In the genomic region with DNA sequence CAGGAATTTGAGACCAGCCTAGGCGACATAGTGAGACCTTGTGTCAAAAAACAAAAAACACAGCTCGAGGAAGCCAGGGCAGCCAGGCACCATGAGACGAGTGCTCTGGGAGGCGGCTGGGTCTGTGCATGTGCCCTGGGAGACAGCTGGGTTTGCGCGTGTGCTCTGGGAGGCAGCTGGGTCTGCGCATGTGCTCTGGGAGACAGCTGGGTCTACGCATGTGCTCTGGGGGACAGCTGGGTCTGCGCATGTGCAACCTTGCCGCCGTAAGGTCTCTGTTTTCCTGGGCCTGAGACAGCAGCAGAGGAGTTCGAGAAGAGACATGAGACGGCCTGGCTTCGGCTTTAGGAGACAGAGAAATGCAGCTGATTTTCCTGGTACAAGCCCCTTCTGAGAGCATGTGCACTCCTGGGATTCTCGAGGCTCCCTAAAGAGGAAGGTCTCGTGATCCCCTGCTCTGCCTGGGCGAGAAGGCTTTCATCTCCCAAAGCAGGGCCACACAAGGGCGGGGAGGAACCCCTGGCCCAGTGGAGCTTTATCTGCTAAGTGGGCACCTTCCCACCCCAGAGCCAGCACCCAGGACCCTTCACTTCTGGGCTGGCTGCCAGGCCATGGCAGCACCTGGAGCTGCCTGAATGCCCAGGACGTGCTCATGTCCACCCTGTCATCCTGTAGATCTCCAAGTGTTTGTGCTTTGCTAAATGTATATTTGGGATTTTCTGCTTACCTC, we compare ENCODE assay signal across 17 cellular contexts. TPM values are rescaled to one million over a fixed set of nuclear protein-coding genes. Genes with fewer than 3 reads are reported as not detected.
A peak's percentile ranks its signal among the peaks of the same experiment; 100 is the strongest.
DNase-seq lines count a peak whose midpoint lies in the region; ATAC-seq and TF ChIP-seq lines count a peak whose summit lies in the region.
"Had no signal": no experiment of that assay in that cellular context is flagged by ENCODE, and none has a peak within 500 bp of the region (broad histone marks: within the 10 kb centered on the region; RNA-seq: fewer than 3 reads in every experiment).

No MANE protein-coding gene starts in this region.

- H3K4me3 Mint-ChIP-seq in T-helper 17 cell, result no peak overlapping the region
- H3K4me3 Mint-ChIP-seq in nephron, result peak overlapping the region in 2 of 3 experiments; percentile 40 to 69
- no peak overlapping the region for H3K4me3 Mint-ChIP-seq in CD8-positive, alpha-beta T cell
- H3K4me3 Mint-ChIP-seq: activated naive CD8-positive, alpha-beta T cell treated with anti-CD3 and anti-CD28 coated beads, Interleukin-2, amount 50 U/mL, for 24 hours; CD4-positive, alpha-beta T cell; memory B cell had no signal

- H3K27me3 Mint-ChIP-seq in T-helper 17 cell (peaks cover 89% of the 10 kb centered on the region), nephron (ENCODE audit: low read depth) (peaks cover 33% of the 10 kb centered on the region)
- H3K27me3 Mint-ChIP-seq in CD8-positive, alpha-beta T cell (ENCODE audit: low read depth), result peaks cover 40% of the 10 kb centered on the region

- intact Hi-C loops in CD8-positive, alpha-beta T cell (cut with DNase I, micrococcal nuclease), result no loop called here

- no peak for TF ChIP-seq CTCF in nephron (IDR thresholded peaks at IDR 0.05; ENCODE audit: unreplicated experiment in 3 of 3)
- no peak for TF ChIP-seq CTCF in CD8-positive, alpha-beta T cell (IDR thresholded peaks at IDR 0.05)

- no peaks in the 10 kb centered on the region for H3K9me3 ChIP-seq in T-helper 17 cell (ENCODE audit: control insufficient read depth, low read length, poor library complexity, severe bottlenecking)
- H3K9me3 ChIP-seq in CD8-positive, alpha-beta T cell (ENCODE audit: low read length), result no peaks in the 10 kb centered on the region
- H3K9me3 ChIP-seq: MG63, prostate gland had no signal

- H3K4me1 Mint-ChIP-seq in T-helper 17 cell (peaks cover 7% of the 10 kb centered on the region), nephron (peaks cover 43% of the 10 kb centered on the region)
- no peaks in the 10 kb centered on the region for H3K4me1 Mint-ChIP-seq in CD8-positive, alpha-beta T cell (ENCODE audit: low read depth)
- H3K4me1 Mint-ChIP-seq: activated naive CD8-positive, alpha-beta T cell treated with anti-CD3 and anti-CD28 coated beads, Interleukin-2, amount 50 U/mL, for 24 hours; memory B cell had no signal

- H3K36me3 Mint-ChIP-seq in T-helper 17 cell (ENCODE audit: low read depth) (peaks cover 3% of the 10 kb centered on the region), nephron (ENCODE audit: low read depth) (no peaks in the 10 kb centered on the region)
- no peaks in the 10 kb centered on the region for H3K36me3 Mint-ChIP-seq in CD8-positive, alpha-beta T cell
- H3K36me3 Mint-ChIP-seq: memory B cell had no signal

- no peaks in the 10 kb centered on the region for H3K4me1 ChIP-seq in CD8-positive, alpha-beta T cell (ENCODE audit: insufficient read depth, low read length)
- H3K4me1 ChIP-seq: prostate gland had no signal

- DNase-seq in COLO668 (lab: John Stamatoyannopoulos, UW; ENCODE audit: unreplicated experiment), result peak; percentile 72
- peak; percentile 81 for DNase-seq in NCI-H1694 (lab: John Stamatoyannopoulos, UW)
- peak in 1 of 3 donors; percentile 7 for DNase-seq in T-helper 17 cell
- DNase-seq in EL, result no peak
- DNase-seq in CD8-positive, alpha-beta T cell, result no peak
- DNase-seq: activated CD4-positive, CD25-positive, alpha-beta regulatory T cell; activated naive CD8-positive, alpha-beta T cell treated with anti-CD3 and anti-CD28 coated beads, Interleukin-2, amount 50 U/mL, for 24 hours; CD4-positive, alpha-beta T cell; cortex of kidney; stimulated activated naive CD4-positive, alpha-beta T cell had no signal

- CTCF ChIA-PET in CD8-positive, alpha-beta T cell (lab: Charles Lee), result no interaction called here

- H3K27ac Mint-ChIP-seq in T-helper 17 cell (no peak overlapping the region), nephron (peak overlapping the region in 2 of 3 experiments; percentile 30 to 31)
- no peak overlapping the region for H3K27ac Mint-ChIP-seq in CD8-positive, alpha-beta T cell
- H3K27ac Mint-ChIP-seq: activated naive CD8-positive, alpha-beta T cell treated with anti-CD3 and anti-CD28 coated beads, Interleukin-2, amount 50 U/mL, for 24 hours; CD4-positive, alpha-beta T cell; memory B cell had no signal

- no peaks in the 10 kb centered on the region for H3K27me3 ChIP-seq in CD8-positive, alpha-beta T cell (ENCODE audit: insufficient read depth, low read length)
- H3K27me3 ChIP-seq: MG63 had no signal

- no peaks in the 10 kb centered on the region for H3K9me3 Mint-ChIP-seq in nephron
- H3K9me3 Mint-ChIP-seq in CD8-positive, alpha-beta T cell, result no peaks in the 10 kb centered on the region
- H3K9me3 Mint-ChIP-seq: activated naive CD8-positive, alpha-beta T cell treated with anti-CD3 and anti-CD28 coated beads, Interleukin-2, amount 50 U/mL, for 24 hours; CD4-positive, alpha-beta T cell; memory B cell had no signal

- no peaks in the 10 kb centered on the region for H3K36me3 ChIP-seq in CD8-positive, alpha-beta T cell (ENCODE audit: insufficient read depth, low read length)
- H3K36me3 ChIP-seq: prostate gland had no signal

- ATAC-seq in T-helper 17 cell (peak; percentile 32), HG02763 (IDR thresholded peaks at IDR 0.05; ENCODE audit: unreplicated experiment) (no peak), HG03139 (IDR thresholded peaks at IDR 0.05; ENCODE audit: unreplicated experiment) (no peak)
- ATAC-seq in CD8-positive, alpha-beta T cell, result no peak
- ATAC-seq: activated naive CD8-positive, alpha-beta T cell treated with anti-CD3 and anti-CD28 coated beads, Interleukin-2, amount 50 U/mL, for 24 hours had no signal

- no peak overlapping the region for H3K27ac ChIP-seq in CD8-positive, alpha-beta T cell (ENCODE audit: low read depth, low read length)
- H3K27ac ChIP-seq: prostate gland, SK-N-MC had no signal

- POLR2A ChIA-PET in CD8-positive, alpha-beta T cell (lab: Charles Lee), result interaction anchor here (1.7 kb wide), 1 partner anchor 10 kb away, joined by 3 read pairs; no protein-coding TSS in a partner anchor

- H3K4me3 ChIP-seq in CD8-positive, alpha-beta T cell (ENCODE audit: low read depth, low read length), result no peak overlapping the region
- H3K4me3 ChIP-seq: MG63, prostate gland, SK-N-MC had no signal

RNA-seq across cellular contexts. Expression of a gene that starts 3.5 kb away (rescaled TPM):
- not detected for total RNA-seq in T-helper 17 cell
- not detected for total RNA-seq in CD8-positive, alpha-beta T cell
- total RNA-seq: CD4-positive, alpha-beta T cell had no signal

RNA-seq across cellular contexts. Expression of a gene that starts 47.8 kb away (rescaled TPM):
- total RNA-seq in T-helper 17 cell, result not detected
- total RNA-seq in CD8-positive, alpha-beta T cell, result not detected
- total RNA-seq: CD4-positive, alpha-beta T cell had no signal

Comparison
In these comparisons a context has a peak if more than half of its experiments do, and no peak if none do; other contexts are left out.
1. DNase-seq: peak in COLO668 (single experiment) and NCI-H1694 (single experiment); none in EL (single experiment) and CD8-positive, alpha-beta T cell (0 of 7).
2. H3K27ac Mint-ChIP-seq: peak in nephron (2 of 3); none in T-helper 17 cell (single experiment) and CD8-positive, alpha-beta T cell (single experiment).
3. H3K4me3 Mint-ChIP-seq: peak in nephron (2 of 3); none in T-helper 17 cell (single experiment) and CD8-positive, alpha-beta T cell (single experiment).